In the genomic region with DNA sequence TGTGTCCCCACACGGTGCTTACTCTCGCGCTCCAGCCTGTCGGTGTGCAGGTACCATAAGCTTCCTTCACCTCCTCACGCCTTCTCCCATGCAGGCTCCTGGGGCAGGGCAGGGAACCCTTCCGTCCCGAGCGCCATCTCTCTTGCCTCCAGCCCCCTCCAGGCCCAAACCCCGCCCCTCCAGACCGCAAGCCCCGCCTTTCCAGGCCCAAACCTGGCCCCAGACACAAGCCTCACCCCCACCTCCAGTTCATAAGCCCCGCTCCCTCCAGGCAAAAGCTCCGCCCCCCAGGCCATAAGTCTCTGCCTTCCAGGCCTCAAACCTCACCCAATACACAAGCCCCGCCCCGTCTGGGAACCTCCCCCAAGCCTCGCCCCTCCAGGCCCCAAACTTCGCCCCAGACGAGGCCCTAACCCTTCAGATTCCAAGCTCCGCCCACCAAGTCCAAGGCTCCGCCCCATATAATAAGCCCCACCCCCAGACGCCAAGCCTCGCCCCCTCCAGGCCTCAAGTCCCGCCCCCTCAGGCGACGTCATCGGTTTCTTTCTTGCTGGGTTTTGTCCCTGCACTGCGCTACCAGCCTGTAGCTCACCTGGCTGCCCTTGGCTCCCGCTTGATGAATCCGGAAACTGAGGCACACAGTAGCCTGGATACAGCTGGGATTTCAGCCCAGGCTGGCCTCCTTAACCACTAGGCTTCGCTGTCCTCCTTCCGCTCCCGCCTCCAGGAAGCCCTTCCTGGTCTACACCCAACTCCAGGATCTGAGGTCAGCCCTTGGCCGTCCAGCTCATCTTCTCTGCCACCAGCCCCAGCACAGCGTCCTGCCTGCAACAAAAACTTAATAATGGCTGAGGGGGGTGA, we compare ENCODE assay signal across 8 cellular contexts. TPM values are rescaled to one million over a fixed set of nuclear protein-coding genes. Genes with fewer than 3 reads are reported as not detected.
DNase-seq lines count a peak whose midpoint lies in the region; ATAC-seq lines count a peak whose summit lies in the region.

No MANE protein-coding gene starts in this region.

- no peaks in the 10 kb centered on the region for H3K9me3 ChIP-seq in GM23248 (ENCODE audit: low read depth)

- H3K79me2 ChIP-seq in GM23248 (ENCODE audit: insufficient read depth) = no peaks in the 10 kb centered on the region

- H3K4me3 Mint-ChIP-seq in T-cell = peak overlapping the region in 1 of 3 donors; percentile 66
- H3K4me3 Mint-ChIP-seq in central memory CD8-positive, alpha-beta T cell = peak overlapping the region; percentile 44
- no peak overlapping the region for H3K4me3 Mint-ChIP-seq in natural killer cell treated with Interleukin-12 subunit alpha and Interleukin-12 subunit beta and Interleukin-15 and Interleukin-18, amount 100 ng/mL, for 72 hours

- H3K27ac ChIP-seq in GM23248 = no peak overlapping the region

- H3K9me3 Mint-ChIP-seq in T-cell = no peaks in the 10 kb centered on the region
- H3K9me3 Mint-ChIP-seq in central memory CD8-positive, alpha-beta T cell = no peaks in the 10 kb centered on the region
- no peaks in the 10 kb centered on the region for H3K9me3 Mint-ChIP-seq in natural killer cell treated with Interleukin-12 subunit alpha and Interleukin-12 subunit beta and Interleukin-15 and Interleukin-18, amount 100 ng/mL, for 72 hours

- H3K9me2 ChIP-seq in GM23248 (ENCODE audit: insufficient read depth) = no peaks in the 10 kb centered on the region

- no peak overlapping the region for H2AFZ ChIP-seq in GM23248

- H3K36me3 Mint-ChIP-seq in T-cell = peaks cover 4% of the 10 kb centered on the region
- H3K36me3 Mint-ChIP-seq in central memory CD8-positive, alpha-beta T cell (ENCODE audit: insufficient read depth) = peaks cover 12% of the 10 kb centered on the region
- no peaks in the 10 kb centered on the region for H3K36me3 Mint-ChIP-seq in natural killer cell treated with Interleukin-12 subunit alpha and Interleukin-12 subunit beta and Interleukin-15 and Interleukin-18, amount 100 ng/mL, for 72 hours

- H4K20me1 ChIP-seq in GM23248 (ENCODE audit: insufficient read depth) = no peaks in the 10 kb centered on the region

- no peaks in the 10 kb centered on the region for H3K27me3 ChIP-seq in GM23248 (replicated peaks; ENCODE audit: insufficient read depth)

- H3K27me3 Mint-ChIP-seq in T-cell = no peaks in the 10 kb centered on the region
- no peaks in the 10 kb centered on the region for H3K27me3 Mint-ChIP-seq in central memory CD8-positive, alpha-beta T cell
- H3K27me3 Mint-ChIP-seq in natural killer cell treated with Interleukin-12 subunit alpha and Interleukin-12 subunit beta and Interleukin-15 and Interleukin-18, amount 100 ng/mL, for 72 hours = peaks cover 0 to 3% of the 10 kb centered on the region in 2 donors

- peaks cover 24 to 34% (median 28%) of the 10 kb centered on the region in 3 donors for H3K4me1 Mint-ChIP-seq in T-cell
- peaks cover 31% of the 10 kb centered on the region for H3K4me1 Mint-ChIP-seq in central memory CD8-positive, alpha-beta T cell
- peaks cover 15 to 24% of the 10 kb centered on the region in 2 donors for H3K4me1 Mint-ChIP-seq in natural killer cell treated with Interleukin-12 subunit alpha and Interleukin-12 subunit beta and Interleukin-15 and Interleukin-18, amount 100 ng/mL, for 72 hours (ENCODE audit: low read depth in 2 of 2)

- no peak overlapping the region for H3K4me3 ChIP-seq in GM23248

- H3F3A ChIP-seq in GM23248 (ENCODE audit: insufficient read depth) = peaks cover 10% of the 10 kb centered on the region

- H3K4me1 ChIP-seq in GM23248 (ENCODE audit: insufficient read depth) = peaks cover 10% of the 10 kb centered on the region

- H3K4me2 ChIP-seq in GM23248 (ENCODE audit: unreplicated experiment) = no peak overlapping the region

- in situ Hi-C loops in GM23248 (cut with MboI) = no loop called here

- H3K27ac Mint-ChIP-seq in T-cell = peak overlapping the region in 1 of 2 donors; percentile 39
- H3K27ac Mint-ChIP-seq in central memory CD8-positive, alpha-beta T cell (ENCODE audit: low read depth) = peak overlapping the region; percentile 62
- peak overlapping the region in 1 of 2 donors; percentile 36 for H3K27ac Mint-ChIP-seq in natural killer cell treated with Interleukin-12 subunit alpha and Interleukin-12 subunit beta and Interleukin-15 and Interleukin-18, amount 100 ng/mL, for 72 hours

- no peaks in the 10 kb centered on the region; the same call in 1 of the 2 replicates for H3K36me3 ChIP-seq in GM23248 (ENCODE audit: low read depth)

- POLR2A ChIA-PET in T-cell (lab: Charles Lee) = no interaction called here

- peak; percentile 70 for DNase-seq in GM23248
- peak in 32 of 34 experiments; percentile 15 to 74 (median 66) for DNase-seq in T-cell
- peak in 1 of 2 donors; percentile 53 for DNase-seq in central memory CD8-positive, alpha-beta T cell (ENCODE audit: low spot score in 2 of 2)
- DNase-seq in natural killer cell treated with Interleukin-12 subunit alpha and Interleukin-12 subunit beta and Interleukin-15 and Interleukin-18, amount 100 ng/mL, for 72 hours (ENCODE audit: low spot score) = no peak
- DNase-seq in A172 (ENCODE audit: low spot score) = no peak
- no peak for DNase-seq in C1 segment of cervical spinal cord (lab: John Stamatoyannopoulos, UW)
- DNase-seq in HuH-7 (ENCODE audit: low spot score) = no peak

- ATAC-seq in T-cell (replicated peaks in 1 of 4) (peak; percentile 10 to 71 (median 42)), HG03196 (IDR thresholded peaks at IDR 0.05; ENCODE audit: unreplicated experiment) (no peak)
- ATAC-seq in central memory CD8-positive, alpha-beta T cell (replicated peaks; ENCODE audit: extremely low read depth, poor library complexity, severe bottlenecking) = peak; percentile 53
- ATAC-seq in natural killer cell treated with Interleukin-12 subunit alpha and Interleukin-12 subunit beta and Interleukin-15 and Interleukin-18, amount 100 ng/mL, for 72 hours = peak; percentile 72 to 88

- WGBS in GM23248 (ENCODE audit: low coverage in 1 of 2, low lambda C conversion rate in 2 of 2, missing lambda C conversion rate in 2 of 2), 2 experiments = 42 to 48% methylated on average over 17 to 34 of the region's 34 CpGs

- H3K9ac ChIP-seq in GM23248 = no peak overlapping the region

- CTCF ChIA-PET in T-cell (lab: Charles Lee) = interaction anchor here in 1 of 2 donors (0.8 kb wide), 1 partner anchor 853 kb away, joined by 3 read pairs; no protein-coding TSS in a partner anchor

RNA-seq across cellular contexts. Expression of gene MKNK2, which starts 16.1 kb away (rescaled TPM):
- total RNA-seq in GM23248 (2014; rRNA removed; shearing (Covaris generic)) = 78.6 and 83.2 TPM in 2 replicates
- 28.9 and 37.6 TPM in 2 replicates for polyA plus RNA-seq in GM23248 (2016; fragmentation: Nextera tagmentation; extraction: Ambion mirVana)
- 100 to 1,000 TPM; 196 to 242 (median 234) TPM for total RNA-seq in T-cell
- total RNA-seq in natural killer cell treated with Interleukin-12 subunit alpha and Interleukin-12 subunit beta and Interleukin-15 and Interleukin-18, amount 100 ng/mL, for 72 hours = 100 to 1,000 TPM; 303 to 308 TPM
- 40.4 and 53.8 TPM in 2 replicates for total RNA-seq in A172 (2014; rRNA removed; shearing (Covaris generic))

RNA-seq across cellular contexts. Expression of gene BTBD2, which starts 19.4 kb away (rescaled TPM):
- total RNA-seq in GM23248 (2014; rRNA removed; shearing (Covaris generic)) = 69.5 and 72.0 TPM in 2 replicates
- polyA plus RNA-seq in GM23248 (2016; fragmentation: Nextera tagmentation; extraction: Ambion mirVana) = 6.8 and 9.0 TPM in 2 replicates
- 10 to 100 TPM; 52.2 to 79.8 (median 73.6) TPM for total RNA-seq in T-cell
- 10 to 100 TPM; 19.9 to 23.0 TPM for total RNA-seq in natural killer cell treated with Interleukin-12 subunit alpha and Interleukin-12 subunit beta and Interleukin-15 and Interleukin-18, amount 100 ng/mL, for 72 hours
- 54.7 and 60.4 TPM in 2 replicates for total RNA-seq in A172 (2014; rRNA removed; shearing (Covaris generic))

Comparison
In these comparisons a context has a peak if more than half of its experiments do, and no peak if none do; other contexts are left out.
1. DNase-seq: peak in GM23248 (single experiment) and T-cell (32 of 34); none in natural killer cell treated with Interleukin-12 subunit alpha and Interleukin-12 subunit beta and Interleukin-15 and Interleukin-18, amount 100 ng/mL, for 72 hours (single experiment), A172 (single experiment), C1 segment of cervical spinal cord (0 of 14) and HuH-7 (single experiment).